13 cellular contexts compared by ENCODE assay signal in genomic region chr15:52642386-52643361, GRCh38. TPM values are rescaled to one million over a fixed set of nuclear protein-coding genes. Genes with fewer than 3 reads are reported as not detected.
DNase-seq lines count a peak whose midpoint lies in the region; ATAC-seq and TF ChIP-seq lines count a peak whose summit lies in the region.
"Had no signal": no experiment of that assay in that cellular context is flagged by ENCODE, and none has a peak within 500 bp of the region (broad histone marks: within the 10 kb centered on the region; RNA-seq: fewer than 3 reads in every experiment).

No MANE protein-coding gene starts in this region.

- no peaks in the 10 kb centered on the region for H3K27me3 Mint-ChIP-seq in HFFc6 (ENCODE audit: insufficient read depth)
- H3K27me3 Mint-ChIP-seq: T-cell had no signal

- no peaks in the 10 kb centered on the region for H3K9me3 Mint-ChIP-seq in HFFc6
- H3K9me3 Mint-ChIP-seq: T-cell had no signal

- no peaks in the 10 kb centered on the region for H3K9me3 ChIP-seq in mammary epithelial cell (replicated peaks; ENCODE audit: insufficient read depth, low read length)
- H3K9me3 ChIP-seq in left lung, result no peaks in the 10 kb centered on the region
- H3K9me3 ChIP-seq in hepatocyte (ENCODE audit: low read depth), result no peaks in the 10 kb centered on the region

- no peak overlapping the region for H3K4me2 ChIP-seq in mammary epithelial cell (ENCODE audit: insufficient read depth, low read depth, low read length)
- no peak overlapping the region for H3K4me2 ChIP-seq in hepatocyte

- peaks cover 12% of the 10 kb centered on the region; the same call in 1 of the 2 replicates for H3K36me3 Mint-ChIP-seq in HFFc6 (ENCODE audit: low read depth)

- H3K36me3 ChIP-seq in mammary epithelial cell (ENCODE audit: insufficient read depth, low read length) (no peaks in the 10 kb centered on the region), left lung (no peaks in the 10 kb centered on the region), hepatocyte (replicated peaks; ENCODE audit: insufficient read depth, low read depth) (no peaks in the 10 kb centered on the region)

- H3K9ac ChIP-seq in mammary epithelial cell (ENCODE audit: insufficient read depth, low read length), result no peak overlapping the region

- in situ Hi-C loops in mammary epithelial cell (cut with MboI; ENCODE audit: low sequenced_read_pairs in 2 of 2), result no loop called here

- H3K27ac Mint-ChIP-seq in HFFc6, result peak overlapping the region; percentile 93

- H3K27me3 ChIP-seq in mammary epithelial cell (ENCODE audit: insufficient read depth, low read length) (no peaks in the 10 kb centered on the region), left lung (no peaks in the 10 kb centered on the region), hepatocyte (no peaks in the 10 kb centered on the region)

- no peak overlapping the region for H3K27ac ChIP-seq in mammary epithelial cell (ENCODE audit: insufficient read depth, low read depth, low read length)
- H3K27ac ChIP-seq in left lung, result peak overlapping the region in 1 of 2 donors; percentile 58
- H3K27ac ChIP-seq in hepatocyte, result no peak overlapping the region

- TF ChIP-seq CTCF in HFFc6 (IDR thresholded peaks at IDR 0.05) (no peak), mammary epithelial cell (conservative IDR thresholded peaks at IDR 0.05 in 1 of 2, IDR thresholded peaks at IDR 0.05 in 1 of 2; ENCODE audit: extremely low read depth in 1 of 2, insufficient read depth in 1 of 2, low read depth in 1 of 2, low read length in 2 of 2) (no peak), left lung (IDR thresholded peaks at IDR 0.05) (no peak), hepatocyte (IDR thresholded peaks at IDR 0.05; ENCODE audit: poor library complexity) (no peak)

- H3K9me2 ChIP-seq in hepatocyte (replicated peaks; ENCODE audit: insufficient read depth), result no peaks in the 10 kb centered on the region

- BruUV-seq in mammary epithelial cell (replicated peaks; lab: Mats Ljungman, UMichigan), result no TSS peak

- H2AFZ ChIP-seq in mammary epithelial cell (ENCODE audit: low read depth, low read length) (no peak overlapping the region), hepatocyte (no peak overlapping the region)

- H3K79me2 ChIP-seq in mammary epithelial cell (ENCODE audit: insufficient read depth, low read length), result no peaks in the 10 kb centered on the region
- H3K79me2 ChIP-seq in hepatocyte, result no peaks in the 10 kb centered on the region

- H3K4me1 ChIP-seq in mammary epithelial cell (ENCODE audit: insufficient read depth, low read length), result no peaks in the 10 kb centered on the region
- H3K4me1 ChIP-seq in left lung, result no peaks in the 10 kb centered on the region
- no peaks in the 10 kb centered on the region for H3K4me1 ChIP-seq in hepatocyte (ENCODE audit: insufficient read depth)

- 77% methylated on average over 5 of the region's 5 CpGs for WGBS in mammary epithelial cell (ENCODE audit: low coverage, missing lambda C conversion rate)
- WGBS in hepatocyte (ENCODE audit: low lambda C conversion rate, missing lambda C conversion rate), result 94% methylated on average over 5 of the region's 5 CpGs

- H4K20me1 ChIP-seq in mammary epithelial cell (ENCODE audit: insufficient read depth, low read length) (no peaks in the 10 kb centered on the region), hepatocyte (ENCODE audit: insufficient read depth, poor library complexity, severe bottlenecking) (no peaks in the 10 kb centered on the region)

- DNase-seq in A172 (ENCODE audit: low spot score), result peak; percentile 55
- peak; percentile 81 for DNase-seq in HFFc6
- DNase-seq in mammary epithelial cell, result peak; percentile 13
- no peak for DNase-seq in left lung
- DNase-seq in T-helper 9 cell, result no peak
- DNase-seq in hepatocyte (ENCODE audit: low spot score), result no peak
- DNase-seq in activated CD8-positive, alpha-beta memory T cell treated with anti-CD3 and anti-CD28 coated beads for 24 hours, result no peak
- DNase-seq: ACHN, activated T-cell treated with anti-CD3 and anti-CD28 coated beads for 4 hours, hypothalamus, NCI-H774, T-cell had no signal

- dilution Hi-C loops in mammary epithelial cell (cut with HindIII; ENCODE audit: low sequenced_read_pairs), result no loop called here

- CTCF ChIA-PET in mammary epithelial cell (lab: Charles Lee; ENCODE audit: low non-redundant PET), result no interaction called here

- H3K4me3 ChIP-seq in mammary epithelial cell (replicated peaks in 1 of 3; ENCODE audit: insufficient read depth in 1 of 3, low read depth in 2 of 3, low read length in 3 of 3) (no peak overlapping the region), left lung (no peak overlapping the region), hepatocyte (no peak overlapping the region)

- peaks cover 24% of the 10 kb centered on the region for H3K4me1 Mint-ChIP-seq in HFFc6 (ENCODE audit: low read depth)

- intact Hi-C loops in mammary epithelial cell (cut with micrococcal nuclease), result no loop called here
- intact Hi-C loops in left lung (cut with DNase I), result no loop called here

- peak; percentile 47 for ATAC-seq in left lung
- ATAC-seq in HG02981 (IDR thresholded peaks at IDR 0.05; ENCODE audit: unreplicated experiment), result no peak
- ATAC-seq: T-cell had no signal

- peak overlapping the region; percentile 48 for H3K4me3 Mint-ChIP-seq in HFFc6
- H3K4me3 Mint-ChIP-seq: T-cell had no signal

RNA-seq across cellular contexts. Expression of gene ATOSA, which starts 36.5 kb away (rescaled TPM):
- total RNA-seq in A172 (2014; rRNA removed; shearing (Covaris generic)), result 8.0 and 9.0 TPM in 2 replicates
- 10 to 100 TPM; 17.3 to 28.2 (median 22.0) TPM for total RNA-seq in HFFc6 (2021; fragmentation: NEBNext Ultra II Directional; extraction: Animal tissue kit (Norgen Biotek cat#: 25700))
- total RNA-seq in mammary epithelial cell, result 10 to 100 TPM; 14.4 to 25.3 TPM
- 4.2 TPM for polyA plus RNA-seq in mammary epithelial cell
- polyA minus RNA-seq in mammary epithelial cell, result 7.1 TPM
- 10 to 100 TPM; 34.5 to 40.8 TPM for total RNA-seq in left lung
- total RNA-seq in hepatocyte, result 26.0 and 31.1 TPM in 2 replicates
- polyA plus RNA-seq in hepatocyte, result 6.8 and 9.9 TPM in 2 replicates

Comparison
In these comparisons a context has a peak if more than half of its experiments do, and no peak if none do; other contexts are left out.
1. DNase-seq: peak in A172 (single experiment), HFFc6 (single experiment) and mammary epithelial cell (single experiment); none in left lung (0 of 2), T-helper 9 cell (single experiment), hepatocyte (single experiment) and activated CD8-positive, alpha-beta memory T cell treated with anti-CD3 and anti-CD28 coated beads for 24 hours (single experiment).